In the genomic region with DNA sequence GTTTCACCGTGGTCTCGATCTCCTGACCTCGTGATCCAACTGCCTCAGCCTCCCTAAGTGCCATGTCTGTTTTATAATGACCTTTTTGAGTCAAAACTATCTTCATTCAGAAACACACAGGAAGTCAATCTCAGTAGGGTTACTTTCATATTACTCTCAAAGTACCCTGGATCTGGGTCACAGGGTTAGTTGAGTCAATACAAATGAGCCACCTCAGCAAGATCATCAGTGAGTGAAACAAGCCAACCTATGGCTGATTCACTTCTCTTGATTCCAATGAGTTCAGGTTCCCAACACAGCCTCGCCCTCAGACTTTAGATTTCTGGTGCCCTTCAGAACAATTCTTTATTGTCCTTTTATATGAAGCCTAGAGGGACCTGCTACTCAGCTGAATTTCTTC, we compare ENCODE assay signal across 5 cellular contexts.
"Had no signal": no experiment of that assay in that cellular context is flagged by ENCODE, and none has a peak within 500 bp of the region (broad histone marks: within the 10 kb centered on the region; RNA-seq: fewer than 3 reads in every experiment).

No MANE protein-coding gene starts in this region.

- H3K4me2 ChIP-seq: GM23338 had no signal

- H3K27ac Mint-ChIP-seq: GM23338, H9 had no signal

- ATAC-seq: GM23338, K562 had no signal

- H3K9me3 Mint-ChIP-seq: GM23338, H9 had no signal

- H3K4me3 Mint-ChIP-seq: GM23338, H9 had no signal

- H2AFZ ChIP-seq: GM23338 had no signal

- DNase-seq: H9, HCEC 1CT, IMR-90 had no signal

- H3K4me3 ChIP-seq: GM23338, K562 had no signal
